ENCODE assay signal across 6 cellular contexts in the genomic region with DNA sequence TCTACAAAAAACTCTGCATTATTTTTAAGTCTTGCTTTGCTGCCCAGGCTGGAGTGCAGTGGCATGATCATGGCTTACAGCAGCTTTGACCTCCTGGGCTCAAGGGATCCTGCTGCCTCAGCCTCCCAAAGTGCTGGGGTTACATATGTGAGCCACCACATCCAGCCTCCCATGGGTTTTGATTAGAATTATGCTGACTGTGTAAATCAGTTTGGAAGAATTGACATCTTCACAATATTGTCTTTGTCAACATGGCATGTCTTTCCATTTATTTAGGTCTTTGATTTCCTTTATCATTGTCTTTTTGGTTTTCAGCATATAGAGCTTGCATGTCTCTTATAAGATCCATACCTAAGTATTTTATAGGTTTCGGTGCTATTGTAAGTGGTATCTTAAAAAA. TPM values are rescaled to one million over a fixed set of nuclear protein-coding genes. Genes with fewer than 3 reads are reported as not detected.
"Had no signal": no experiment of that assay in that cellular context is flagged by ENCODE, and none has a peak within 500 bp of the region (broad histone marks: within the 10 kb centered on the region; RNA-seq: fewer than 3 reads in every experiment).

No MANE protein-coding gene starts in this region.

- FAIRE-seq: H1, H54 had no signal

- ATAC-seq: GM23338 had no signal

- DNase-seq: HCEC 1CT, KG1 had no signal

- H2AFZ ChIP-seq: GM23338 had no signal

- H3K4me3 ChIP-seq: GM23338 had no signal

- H3K4me2 ChIP-seq: GM23338 had no signal

RNA-seq across cellular contexts. Expression of a gene that starts 13.2 kb away (rescaled TPM):
- total RNA-seq: HT-29 had no signal
